In the genomic region with DNA sequence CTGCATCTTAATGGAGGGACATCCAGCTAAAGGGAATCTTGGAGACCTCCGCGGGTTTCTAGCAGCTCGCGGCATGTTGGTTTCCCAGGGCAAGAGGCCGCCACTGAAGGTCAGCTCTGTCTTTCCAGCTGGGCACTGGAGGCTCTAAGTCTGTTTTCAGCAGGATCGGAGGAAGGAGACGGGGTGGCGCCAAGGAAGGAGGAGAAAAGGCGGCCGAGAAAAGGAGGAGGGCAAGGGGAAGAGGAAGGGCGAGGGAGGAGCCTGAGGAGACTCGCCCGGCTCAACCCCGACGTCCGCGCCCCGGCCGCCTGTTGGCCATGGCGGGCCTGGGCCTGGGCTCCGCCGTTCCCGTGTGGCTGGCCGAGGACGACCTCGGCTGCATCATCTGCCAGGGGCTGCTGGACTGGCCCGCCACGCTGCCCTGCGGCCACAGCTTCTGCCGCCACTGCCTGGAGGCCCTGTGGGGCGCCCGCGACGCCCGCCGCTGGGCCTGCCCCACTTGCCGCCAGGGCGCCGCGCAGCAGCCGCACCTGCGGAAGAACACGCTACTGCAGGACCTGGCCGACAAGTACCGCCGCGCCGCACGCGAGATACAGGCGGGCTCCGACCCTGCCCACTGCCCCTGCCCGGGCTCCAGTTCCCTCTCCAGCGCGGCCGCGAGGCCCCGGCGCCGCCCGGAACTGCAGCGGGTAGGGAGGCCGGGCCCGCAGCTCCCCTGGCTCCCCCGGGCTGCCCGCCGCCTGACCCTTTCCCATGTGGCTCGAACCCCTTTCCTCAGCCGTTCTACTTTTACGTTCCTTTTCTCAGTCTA, we compare ENCODE assay signal across 8 cellular contexts. TPM values are rescaled to one million over a fixed set of nuclear protein-coding genes. Genes with fewer than 3 reads are reported as not detected.
A peak's percentile ranks its signal among the peaks of the same experiment; 100 is the strongest.
DNase-seq lines count a peak whose midpoint lies in the region; ATAC-seq and TF ChIP-seq lines count a peak whose summit lies in the region.

A gene with protein sequence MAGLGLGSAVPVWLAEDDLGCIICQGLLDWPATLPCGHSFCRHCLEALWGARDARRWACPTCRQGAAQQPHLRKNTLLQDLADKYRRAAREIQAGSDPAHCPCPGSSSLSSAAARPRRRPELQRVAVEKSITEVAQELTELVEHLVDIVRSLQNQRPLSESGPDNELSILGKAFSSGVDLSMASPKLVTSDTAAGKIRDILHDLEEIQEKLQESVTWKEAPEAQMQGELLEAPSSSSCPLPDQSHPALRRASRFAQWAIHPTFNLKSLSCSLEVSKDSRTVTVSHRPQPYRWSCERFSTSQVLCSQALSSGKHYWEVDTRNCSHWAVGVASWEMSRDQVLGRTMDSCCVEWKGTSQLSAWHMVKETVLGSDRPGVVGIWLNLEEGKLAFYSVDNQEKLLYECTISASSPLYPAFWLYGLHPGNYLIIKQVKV (plus strand): TSS at position 283 of the 811 bp plus-strand sequence. CDS start 35 bp downstream, at position 318.

- no CpG with 5 or more reads among the region's 70 CpGs for WGBS in trophoblast cell (ENCODE audit: extremely low coverage, insufficient coverage, insufficient read length)

- TF ChIP-seq CTCF in SU-DHL-6 (IDR thresholded peaks at IDR 0.05; ENCODE audit: insufficient read depth, low read length, poor library complexity, severe bottlenecking) (peak; percentile 19), cardiac muscle cell (IDR thresholded peaks at IDR 0.05; ENCODE audit: low read depth, low read length) (no peak), upper lobe of right lung (IDR thresholded peaks at IDR 0.05) (peak; percentile 32)

- peak within 1 kb of the TSS; percentile 87 for H2BK5ac ChIP-seq in trophoblast cell (ENCODE audit: low read depth, low read length, poor library complexity)

- ATAC-seq in GM19463 (IDR thresholded peaks at IDR 0.05; ENCODE audit: unreplicated experiment) (peak; percentile 72), upper lobe of right lung (peak; percentile 97)

- H3K36me3 ChIP-seq in SU-DHL-6 (ENCODE audit: low read length), result no peaks in the 10 kb centered on the region
- peaks cover 6% of the 10 kb centered on the region for H3K36me3 ChIP-seq in adipocyte (ENCODE audit: control insufficient read depth, insufficient read depth, low read length, severe bottlenecking)
- H3K36me3 ChIP-seq in cardiac muscle cell, result no peaks in the 10 kb centered on the region
- peaks cover 0 to 3% of the 10 kb centered on the region in 2 experiments for H3K36me3 ChIP-seq in trophoblast cell (ENCODE audit: control insufficient read depth in 1 of 2, insufficient read depth in 2 of 2, low read length in 2 of 2)
- H3K36me3 ChIP-seq in upper lobe of right lung, result peaks cover 11% of the 10 kb centered on the region

- H4K8ac ChIP-seq in trophoblast cell (ENCODE audit: low read depth, low read length), result peak within 1 kb of the TSS; percentile 89

- peak within 1 kb of the TSS; percentile 24 for H2BK12ac ChIP-seq in trophoblast cell (ENCODE audit: low read length)

- peak within 1 kb of the TSS; percentile 84 for H4K91ac ChIP-seq in trophoblast cell (ENCODE audit: low read depth, low read length)

- H3K79me2 ChIP-seq in SU-DHL-6 (ENCODE audit: insufficient read depth, low read length) (peaks cover 39% of the 10 kb centered on the region), trophoblast cell (ENCODE audit: control insufficient read depth, insufficient read depth, low read length, poor library complexity) (peaks cover 2% of the 10 kb centered on the region)

- H3K9me3 ChIP-seq in SU-DHL-6 (ENCODE audit: insufficient read depth, low read length) (no peaks in the 10 kb centered on the region), adipocyte (ENCODE audit: control insufficient read depth, low read length) (no peaks in the 10 kb centered on the region), cardiac muscle cell (ENCODE audit: low read depth) (no peaks in the 10 kb centered on the region), trophoblast cell (ENCODE audit: insufficient read depth, low read depth, low read length) (no peaks in the 10 kb centered on the region), upper lobe of right lung (no peaks in the 10 kb centered on the region)

- intact Hi-C loops in upper lobe of right lung (cut with DNase I), result no loop called here

- peaks cover 22% of the 10 kb centered on the region for H3K4me1 ChIP-seq in adipocyte (ENCODE audit: control insufficient read depth, insufficient read depth, low read length)
- no peaks in the 10 kb centered on the region for H3K4me1 ChIP-seq in cardiac muscle cell (ENCODE audit: low read depth)
- H3K4me1 ChIP-seq in trophoblast cell (ENCODE audit: control insufficient read depth in 1 of 2, insufficient read depth in 2 of 2, low read length in 2 of 2), result peaks cover 0 to 3% of the 10 kb centered on the region in 2 experiments
- H3K4me1 ChIP-seq in upper lobe of right lung, result no peaks in the 10 kb centered on the region

- DNase-seq in CMK (ENCODE audit: low read depth), result peak; percentile 59
- peak in 70 of 76 experiments; percentile 19 to 88 (median 62) for DNase-seq in HUDEP-2 (lab: John Stamatoyannopoulos, UW; ENCODE audit: unreplicated experiment in 76 of 76)
- peak; percentile 91 for DNase-seq in adipocyte (ENCODE audit: low read depth)
- DNase-seq in cardiac muscle cell (ENCODE audit: low read depth in 1 of 2, low spot score in 1 of 2), result peak; percentile 40 to 93
- DNase-seq in trophoblast cell, result peak; percentile 87 to 88
- peak; percentile 92 for DNase-seq in upper lobe of right lung

- no peaks in the 10 kb centered on the region for H3K27me3 ChIP-seq in SU-DHL-6 (ENCODE audit: low read length)
- H3K27me3 ChIP-seq in adipocyte (replicated peaks; ENCODE audit: control insufficient read depth, insufficient read depth, low read length), result no peaks in the 10 kb centered on the region
- H3K27me3 ChIP-seq in cardiac muscle cell, result peaks cover 6% of the 10 kb centered on the region
- H3K27me3 ChIP-seq in trophoblast cell (ENCODE audit: insufficient read depth, low read length), result no peaks in the 10 kb centered on the region
- no peaks in the 10 kb centered on the region for H3K27me3 ChIP-seq in upper lobe of right lung

- H3K79me1 ChIP-seq in trophoblast cell (ENCODE audit: low read length), result peaks cover 13% of the 10 kb centered on the region

- H2AFZ ChIP-seq in SU-DHL-6 (ENCODE audit: low read depth, low read length, severe bottlenecking), result peak within 1 kb of the TSS; percentile 54
- H2AFZ ChIP-seq in trophoblast cell (ENCODE audit: insufficient read depth, low read length, poor library complexity), result peak within 1 kb of the TSS; percentile 90

- H3K9ac ChIP-seq in SU-DHL-6 (ENCODE audit: low read length) (peak within 1 kb of the TSS; percentile 90), adipocyte (ENCODE audit: low read length) (peak within 1 kb of the TSS; percentile 87), trophoblast cell (ENCODE audit: low read length) (peak within 1 kb of the TSS; percentile 78)

- H2BK120ac ChIP-seq in trophoblast cell (ENCODE audit: insufficient read depth, low read length, poor library complexity), result peak within 1 kb of the TSS; percentile 92

- peaks cover 77% of the 10 kb centered on the region for H3F3A ChIP-seq in SU-DHL-6 (ENCODE audit: insufficient read depth)

- peak within 1 kb of the TSS; percentile 83 for H3K4me2 ChIP-seq in SU-DHL-6 (ENCODE audit: low read depth, low read length, poor library complexity, severe bottlenecking)
- peak within 1 kb of the TSS; percentile 90 for H3K4me2 ChIP-seq in trophoblast cell (ENCODE audit: low read length)

- H2AK5ac ChIP-seq in trophoblast cell (ENCODE audit: low read length), result no peak within 1 kb of the TSS

- H3K9me2 ChIP-seq in SU-DHL-6 (replicated peaks; ENCODE audit: insufficient read depth, low read length), result no peaks in the 10 kb centered on the region

- peak within 1 kb of the TSS; percentile 91 for H4K12ac ChIP-seq in trophoblast cell (ENCODE audit: low read depth, low read length)

- peak within 1 kb of the TSS; percentile 92 for H3K14ac ChIP-seq in trophoblast cell (ENCODE audit: low read length)

- H3K23ac ChIP-seq in trophoblast cell (ENCODE audit: low read length), result no peak within 1 kb of the TSS

- H4K20me1 ChIP-seq in SU-DHL-6 (ENCODE audit: low read depth, low read length), result no peaks in the 10 kb centered on the region

- H3K27ac ChIP-seq in SU-DHL-6 (ENCODE audit: low read depth, low read length) (peak within 1 kb of the TSS; percentile 98), cardiac muscle cell (no peak within 1 kb of the TSS), trophoblast cell (ENCODE audit: low read depth, low read length) (peak within 1 kb of the TSS; percentile 92), upper lobe of right lung (peak within 1 kb of the TSS; percentile 97)

- H3K4me3 ChIP-seq in SU-DHL-6 (ENCODE audit: insufficient read depth, low read length, poor library complexity, severe bottlenecking), result peak within 1 kb of the TSS; percentile 90
- H3K4me3 ChIP-seq in adipocyte (ENCODE audit: low read length), result peak within 1 kb of the TSS; percentile 81
- peak within 1 kb of the TSS; percentile 14 for H3K4me3 ChIP-seq in cardiac muscle cell
- peak within 1 kb of the TSS; percentile 86 for H3K4me3 ChIP-seq in trophoblast cell (ENCODE audit: low read depth, low read length)
- peak within 1 kb of the TSS; percentile 87 for H3K4me3 ChIP-seq in upper lobe of right lung

- peak within 1 kb of the TSS; percentile 71 for H3K4ac ChIP-seq in trophoblast cell (ENCODE audit: low read depth, low read length)

- peak within 1 kb of the TSS; percentile 95 for H3K18ac ChIP-seq in trophoblast cell (ENCODE audit: low read length)

RNA-seq across cellular contexts. Expression of the gene that starts here (rescaled TPM):
- 2.6 and 4.1 TPM in 2 replicates for total RNA-seq in cardiac muscle cell
- polyA plus RNA-seq in cardiac muscle cell, result 1.3 and 1.4 TPM in 2 replicates
- 5.1 and 5.2 TPM in 2 replicates for polyA plus RNA-seq in trophoblast cell (2013)
- 25.3 TPM for total RNA-seq in upper lobe of right lung

Comparison
In these comparisons a context has a peak if more than half of its experiments do, and no peak if none do; other contexts are left out.
1. H3K4me3 ChIP-seq: peak in every context shown above with its lines; median percentile 90 in SU-DHL-6; 87 in upper lobe of right lung; 86 in trophoblast cell; 81 in adipocyte; 14 in cardiac muscle cell.